In the genomic region with DNA sequence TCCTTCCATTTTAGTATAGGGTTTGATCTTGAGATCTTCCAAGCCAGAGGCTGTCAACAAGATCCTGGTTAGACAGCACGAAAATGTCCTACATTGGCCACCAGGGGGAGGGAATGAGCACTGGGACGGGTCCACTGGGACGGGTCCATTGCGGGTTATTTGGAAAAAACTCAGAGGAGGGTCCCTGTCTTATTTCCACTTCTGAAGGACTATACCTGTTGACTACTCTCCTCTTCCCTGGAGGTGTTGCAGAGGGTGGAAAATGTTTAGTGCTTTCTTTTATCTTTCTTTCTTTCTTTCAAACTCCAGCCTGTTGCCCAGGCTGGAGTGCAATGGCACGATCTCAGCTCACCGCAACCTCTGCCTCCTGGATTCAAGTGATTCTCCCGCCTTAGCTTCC, we compare ENCODE assay signal across 8 cellular contexts. TPM values are rescaled to one million over a fixed set of nuclear protein-coding genes. Genes with fewer than 3 reads are reported as not detected.
A peak's percentile ranks its signal among the peaks of the same experiment; 100 is the strongest.
DNase-seq lines count a peak whose midpoint lies in the region; ATAC-seq and FAIRE-seq lines count a peak whose summit lies in the region.

No MANE protein-coding gene starts in this region.

- no peaks in the 10 kb centered on the region for H3K9me3 Mint-ChIP-seq in activated naive CD4-positive, alpha-beta T cell treated with anti-CD3 and anti-CD28 coated beads, Interleukin-2, amount 10 ng/mL, durations not matched to agents 7 days and 5 days

- H3K27ac Mint-ChIP-seq in activated naive CD4-positive, alpha-beta T cell treated with anti-CD3 and anti-CD28 coated beads, Interleukin-2, amount 10 ng/mL, durations not matched to agents 7 days and 5 days = no peak overlapping the region

- H3K4me1 Mint-ChIP-seq in activated naive CD4-positive, alpha-beta T cell treated with anti-CD3 and anti-CD28 coated beads, Interleukin-2, amount 10 ng/mL, durations not matched to agents 7 days and 5 days = peaks cover 16% of the 10 kb centered on the region

- DNase-seq in AG20443 (ENCODE audit: low spot score) (peak; percentile 82), GM19240 (ENCODE audit: insufficient read length, low spot score) (peak; percentile 83), RKO (ENCODE audit: low spot score) (peak; percentile 38), left ventricle myocardium superior (peak; percentile 50), RCC 7860 (ENCODE audit: low spot score) (no peak)
- DNase-seq in activated naive CD4-positive, alpha-beta T cell treated with anti-CD3 and anti-CD28 coated beads, Interleukin-2, amount 10 ng/mL, durations not matched to agents 7 days and 5 days = peak; percentile 73
- peak in 2 of 3 donors; percentile 40 to 61 for DNase-seq in stimulated activated CD4-positive, alpha-beta T cell treated with anti-CD3 and anti-CD28 coated beads, Interleukin-12 subunit alpha, Interleukin-12 subunit beta, amount 100 ng/mL, for 48 hours (ENCODE audit: low read depth in 2 of 3, low spot score in 1 of 3)

- no peak for FAIRE-seq in RCC 7860 (lab: Jason Lieb, UNC)

- H3K36me3 Mint-ChIP-seq in activated naive CD4-positive, alpha-beta T cell treated with anti-CD3 and anti-CD28 coated beads, Interleukin-2, amount 10 ng/mL, durations not matched to agents 7 days and 5 days = no peaks in the 10 kb centered on the region

- H3K27me3 Mint-ChIP-seq in activated naive CD4-positive, alpha-beta T cell treated with anti-CD3 and anti-CD28 coated beads, Interleukin-2, amount 10 ng/mL, durations not matched to agents 7 days and 5 days = peaks cover 84% of the 10 kb centered on the region

- CTCF ChIA-PET in activated naive CD4-positive, alpha-beta T cell treated with anti-CD3 and anti-CD28 coated beads, Interleukin-2, amount 10 ng/mL, durations not matched to agents 7 days and 5 days (lab: Charles Lee) = interaction anchor here (0.7 to 17.8 kb wide), 7 partner anchors 22 to 136 kb away, joined by 3 to 505 read pairs (median 7); no protein-coding TSS in a partner anchor

- intact Hi-C loops in left ventricle myocardium superior (cut with micrococcal nuclease) = no loop called here

- H3K4me3 Mint-ChIP-seq in activated naive CD4-positive, alpha-beta T cell treated with anti-CD3 and anti-CD28 coated beads, Interleukin-2, amount 10 ng/mL, durations not matched to agents 7 days and 5 days = no peak overlapping the region

- no peak for ATAC-seq in left ventricle myocardium superior
- ATAC-seq in GM19035 (IDR thresholded peaks at IDR 0.05; ENCODE audit: unreplicated experiment) = no peak

RNA-seq across cellular contexts. Expression of gene TTLL6, which starts 2.5 kb away (rescaled TPM):
- not detected for total RNA-seq in left ventricle myocardium superior

RNA-seq across cellular contexts. Expression of gene CALCOCO2, which starts 16.3 kb away (rescaled TPM):
- total RNA-seq in left ventricle myocardium superior = 330 TPM
